10 cellular contexts compared by ENCODE assay signal in the genomic region with DNA sequence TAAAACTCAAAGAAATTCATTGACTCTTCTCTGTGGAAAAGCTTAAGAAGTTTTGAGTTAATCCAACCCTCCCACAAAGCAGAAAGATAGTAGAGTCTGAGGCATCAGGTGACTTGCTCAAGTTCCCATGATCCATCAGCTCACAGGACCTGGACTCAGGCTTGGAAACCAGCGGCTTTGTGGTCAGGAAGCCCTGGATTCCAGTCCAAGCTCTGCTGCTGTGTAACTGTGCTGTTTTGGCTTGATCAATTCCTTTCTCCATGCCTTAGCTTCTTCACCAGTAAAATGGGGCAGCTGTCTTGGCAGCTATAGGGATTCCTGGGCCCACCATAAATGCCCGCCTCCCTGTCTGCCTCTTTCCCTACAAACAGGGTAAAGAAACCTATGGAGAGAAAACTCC.
A peak's percentile ranks its signal among the peaks of the same experiment; 100 is the strongest.
DNase-seq lines count a peak whose midpoint lies in the region; ATAC-seq, FAIRE-seq and TF ChIP-seq lines count a peak whose summit lies in the region.
"Had no signal": no experiment of that assay in that cellular context is flagged by ENCODE, and none has a peak within 500 bp of the region (broad histone marks: within the 10 kb centered on the region; RNA-seq: fewer than 3 reads in every experiment).

No MANE protein-coding gene starts in this region.

- peak overlapping the region in 9 of 10 donors; percentile 69 to 83 (median 77) for H3K4me3 Mint-ChIP-seq in naive thymus-derived CD4-positive, alpha-beta T cell
- no peak overlapping the region for H3K4me3 Mint-ChIP-seq in endothelial cell (ENCODE audit: unreplicated experiment)

- ATAC-seq in naive thymus-derived CD4-positive, alpha-beta T cell = no peak
- ATAC-seq in esophagus mucosa = no peak

- peaks cover 0 to 3% (median 0%) of the 10 kb centered on the region in 5 donors for H3K36me3 Mint-ChIP-seq in naive thymus-derived CD4-positive, alpha-beta T cell
- no peaks in the 10 kb centered on the region for H3K36me3 Mint-ChIP-seq in endothelial cell (ENCODE audit: low read depth, unreplicated experiment)

- peak overlapping the region in 2 of 9 donors; percentile 72 to 94 for H3K27ac Mint-ChIP-seq in naive thymus-derived CD4-positive, alpha-beta T cell
- H3K27ac Mint-ChIP-seq in endothelial cell (ENCODE audit: unreplicated experiment) = no peak overlapping the region

- peak overlapping the region; percentile 61 for H3K27ac ChIP-seq in AG04450 (ENCODE audit: low read depth, low read length)
- H3K27ac ChIP-seq in naive thymus-derived CD4-positive, alpha-beta T cell (ENCODE audit: low read depth, low read length) = no peak overlapping the region
- H3K27ac ChIP-seq: testis had no signal

- DNase-seq in AG04450 (ENCODE audit: low read depth, low spot score) = no peak
- no peak for DNase-seq in GM18507 (ENCODE audit: extremely low spot score, insufficient read length, low read depth)
- peak; percentile 75 for DNase-seq in amniotic epithelial cell (ENCODE audit: low read depth)
- no peak for DNase-seq in naive thymus-derived CD4-positive, alpha-beta T cell
- no peak for DNase-seq in endothelial cell (ENCODE audit: low spot score)
- DNase-seq in NCI-H187 treated with DMSO at 0.1 percent for 48 hours (lab: John Stamatoyannopoulos, UW) = no peak
- no peak for DNase-seq in cerebellum (ENCODE audit: low spot score)
- DNase-seq: COR-L47 had no signal

- no peaks in the 10 kb centered on the region for H3K9me3 Mint-ChIP-seq in naive thymus-derived CD4-positive, alpha-beta T cell
- H3K9me3 Mint-ChIP-seq in endothelial cell (ENCODE audit: unreplicated experiment) = no peaks in the 10 kb centered on the region

- FAIRE-seq in GM18507 (lab: Jason Lieb, UNC) = peak; percentile 51

- POLR2A ChIA-PET in AG04450 (lab: Yijun Ruan, JAX) = no interaction called here
- POLR2A ChIA-PET in naive thymus-derived CD4-positive, alpha-beta T cell (lab: Charles Lee) = no interaction called here

- peaks cover 23 to 31% of the 10 kb centered on the region in 2 donors for H3K4me1 ChIP-seq in naive thymus-derived CD4-positive, alpha-beta T cell (ENCODE audit: control insufficient read depth in 2 of 2, insufficient read depth in 2 of 2, low read length in 2 of 2)
- H3K4me1 ChIP-seq: testis had no signal

- no peaks in the 10 kb centered on the region; the same call in 1 of the 2 replicates for H3K9me3 ChIP-seq in AG04450 (ENCODE audit: control insufficient read depth, insufficient read depth, low read length)
- H3K9me3 ChIP-seq in naive thymus-derived CD4-positive, alpha-beta T cell (ENCODE audit: control insufficient read depth in 2 of 3, low read length in 3 of 3) = no peaks in the 10 kb centered on the region
- H3K9me3 ChIP-seq: testis had no signal

- no peaks in the 10 kb centered on the region for H3K27me3 ChIP-seq in AG04450 (ENCODE audit: control insufficient read depth, insufficient read depth, low read length)
- no peaks in the 10 kb centered on the region for H3K27me3 ChIP-seq in naive thymus-derived CD4-positive, alpha-beta T cell (ENCODE audit: control insufficient read depth in 2 of 2, insufficient read depth in 2 of 2, low read length in 2 of 2)
- H3K27me3 ChIP-seq: testis had no signal

- intact Hi-C loops in naive thymus-derived CD4-positive, alpha-beta T cell (cut with micrococcal nuclease) = loop anchor here in 1 of 2 donors (2.0 kb wide), 1 partner anchor 76 kb away; no protein-coding TSS in a partner anchor

- H3K4me1 Mint-ChIP-seq in naive thymus-derived CD4-positive, alpha-beta T cell = peaks cover 27 to 77% (median 38%) of the 10 kb centered on the region in 7 donors
- H3K4me1 Mint-ChIP-seq in endothelial cell (ENCODE audit: unreplicated experiment) = peaks cover 15% of the 10 kb centered on the region

- H3K27me3 Mint-ChIP-seq in naive thymus-derived CD4-positive, alpha-beta T cell = no peaks in the 10 kb centered on the region
- peaks cover 7% of the 10 kb centered on the region for H3K27me3 Mint-ChIP-seq in endothelial cell (ENCODE audit: unreplicated experiment)

- CTCF ChIA-PET in AG04450 (lab: Charles Lee) = no interaction called here
- CTCF ChIA-PET in naive thymus-derived CD4-positive, alpha-beta T cell (lab: Charles Lee) = no interaction called here

- TF ChIP-seq CTCF in AG04450 (IDR thresholded peaks at IDR 0.05; ENCODE audit: low read depth, low read length) (no peak), endothelial cell (IDR thresholded peaks at IDR 0.05; ENCODE audit: unreplicated experiment) (no peak)

- no peaks in the 10 kb centered on the region for H3K36me3 ChIP-seq in naive thymus-derived CD4-positive, alpha-beta T cell (ENCODE audit: control insufficient read depth in 2 of 3, insufficient read depth in 3 of 3, low read length in 3 of 3)

- no peak overlapping the region for H3K4me3 ChIP-seq in AG04450 (ENCODE audit: low read depth, low read length)
- peak overlapping the region; percentile 45 for H3K4me3 ChIP-seq in naive thymus-derived CD4-positive, alpha-beta T cell (ENCODE audit: low read length)
- H3K4me3 ChIP-seq: testis had no signal
